ENCODE assay signal across 8 cellular contexts in the genomic region with DNA sequence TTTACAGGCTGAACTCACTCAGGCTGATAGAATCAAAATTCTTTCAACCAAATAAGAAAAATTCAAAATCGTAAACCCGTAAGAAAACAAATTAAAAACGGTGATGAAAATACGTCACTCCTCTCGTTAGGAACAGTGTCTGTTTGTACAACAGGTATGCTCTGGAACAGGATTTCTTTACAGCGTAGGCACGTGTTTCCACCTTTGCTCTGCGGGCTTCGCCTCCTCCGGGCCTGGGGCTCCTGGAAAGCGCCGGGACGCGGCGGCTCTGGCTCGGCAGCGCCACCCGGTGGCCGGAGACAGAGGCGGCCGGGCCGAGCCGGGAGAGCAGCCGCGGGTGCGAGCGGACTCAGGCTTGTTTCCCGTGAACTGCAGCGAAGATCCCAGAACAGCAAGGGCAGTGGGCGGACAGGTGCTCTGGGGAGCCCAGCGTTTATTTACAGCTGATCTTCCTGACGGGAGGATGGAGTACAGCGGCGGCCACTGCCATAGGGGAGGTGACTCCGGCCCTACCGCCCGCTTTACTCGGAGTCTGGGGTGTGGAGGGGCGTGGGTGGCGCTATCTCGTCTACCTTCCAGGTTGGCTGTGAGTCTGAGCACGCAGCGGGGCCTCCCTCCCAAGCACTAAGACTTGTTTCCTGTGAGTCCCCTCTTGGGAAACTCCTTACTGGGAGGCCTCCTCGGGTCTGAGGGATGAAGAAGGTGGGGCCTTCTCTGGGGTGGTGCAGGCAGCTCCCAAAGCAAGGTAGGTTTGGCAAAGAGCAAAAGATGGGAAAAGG. TPM values are rescaled to one million over a fixed set of nuclear protein-coding genes. Genes with fewer than 3 reads are reported as not detected.
A peak's percentile ranks its signal among the peaks of the same experiment; 100 is the strongest.
DNase-seq lines count a peak whose midpoint lies in the region; ATAC-seq and TF ChIP-seq lines count a peak whose summit lies in the region.

No MANE protein-coding gene starts in this region.

- no peak overlapping the region for H3K4me3 ChIP-seq in right atrium auricular region

- DNase-seq in NCI-H524 (lab: John Stamatoyannopoulos, UW) (peak; percentile 28 to 49), NCI-H524 treated with DMSO at 0.1 percent for 48 hours (lab: John Stamatoyannopoulos, UW) (no peak), SK-MEL-5 (ENCODE audit: low read depth, low spot score) (peak; percentile 20), right atrium auricular region (ENCODE audit: low spot score) (no peak), NCI-H1105 (lab: John Stamatoyannopoulos, UW) (no peak)
- DNase-seq in stimulated activated CD4-positive, alpha-beta T cell treated with anti-CD3 and anti-CD28 coated beads, Interleukin-12 subunit alpha, Interleukin-12 subunit beta, amount 100 ng/mL, for 4 hours: peak; percentile 56

- TF ChIP-seq CTCF in right atrium auricular region (IDR thresholded peaks at IDR 0.05): peak; percentile 89 to 97

- peak overlapping the region; percentile 52 for H3K27ac Mint-ChIP-seq in activated naive CD4-positive, alpha-beta T cell treated with anti-CD3 and anti-CD28 coated beads, Interleukin-2, amount 50 U/mL, for 24 hours

- peaks cover 35% of the 10 kb centered on the region for H3K36me3 ChIP-seq in right atrium auricular region

- no peaks in the 10 kb centered on the region for H3K27me3 Mint-ChIP-seq in activated naive CD4-positive, alpha-beta T cell treated with anti-CD3 and anti-CD28 coated beads, Interleukin-2, amount 50 U/mL, for 24 hours

- H3K9me3 ChIP-seq in right atrium auricular region: no peaks in the 10 kb centered on the region

- H3K27ac ChIP-seq in right atrium auricular region: no peak overlapping the region

- peaks cover 6% of the 10 kb centered on the region for H3K4me1 Mint-ChIP-seq in activated naive CD4-positive, alpha-beta T cell treated with anti-CD3 and anti-CD28 coated beads, Interleukin-2, amount 50 U/mL, for 24 hours

- H3K27me3 ChIP-seq in right atrium auricular region: no peaks in the 10 kb centered on the region

- in situ Hi-C loops in SK-MEL-5 (cut with HindIII; ENCODE audit: low pct_unique_long_range_greater_than_20kb, low sequenced_read_pairs): no loop called here

- no peak for ATAC-seq in HG03460 (IDR thresholded peaks at IDR 0.05; ENCODE audit: unreplicated experiment)

- no peak overlapping the region for H3K4me3 Mint-ChIP-seq in activated naive CD4-positive, alpha-beta T cell treated with anti-CD3 and anti-CD28 coated beads, Interleukin-2, amount 50 U/mL, for 24 hours

- no peaks in the 10 kb centered on the region for H3K9me3 Mint-ChIP-seq in activated naive CD4-positive, alpha-beta T cell treated with anti-CD3 and anti-CD28 coated beads, Interleukin-2, amount 50 U/mL, for 24 hours

- peaks cover 4% of the 10 kb centered on the region for H3K36me3 Mint-ChIP-seq in activated naive CD4-positive, alpha-beta T cell treated with anti-CD3 and anti-CD28 coated beads, Interleukin-2, amount 50 U/mL, for 24 hours

- H3K4me1 ChIP-seq in right atrium auricular region: peaks cover 4 to 41% of the 10 kb centered on the region in 2 donors

RNA-seq across cellular contexts. Expression of gene ATP2A3, which starts 40.5 kb away (rescaled TPM):
- 0.75 and 1.1 TPM in 2 replicates for total RNA-seq in SK-MEL-5 (2014; rRNA removed; shearing (Covaris generic))
- 6.5 and 10.1 TPM in 2 replicates for polyA plus RNA-seq in SK-MEL-5 (2015; cell fraction: cytosol; rRNA removed)
- polyA plus RNA-seq in SK-MEL-5 (2015; cell fraction: nucleus; rRNA removed): 8.3 and 15.2 TPM in 2 replicates
- 10 to 100 TPM in 1 of 2 donors, 1 to 10 TPM in 1; 5.5 to 12.2 TPM for total RNA-seq in right atrium auricular region

Comparison
In these comparisons a context has a peak if more than half of its experiments do, and no peak if none do; other contexts are left out.
1. DNase-seq: peak in NCI-H524 (2 of 2), SK-MEL-5 (single experiment) and stimulated activated CD4-positive, alpha-beta T cell treated with anti-CD3 and anti-CD28 coated beads, Interleukin-12 subunit alpha, Interleukin-12 subunit beta, amount 100 ng/mL, for 4 hours (single experiment); none in NCI-H524 treated with DMSO at 0.1 percent for 48 hours (single experiment), right atrium auricular region (single experiment) and NCI-H1105 (single experiment).